1 cellular context compared by ENCODE assay signal in the genomic region with DNA sequence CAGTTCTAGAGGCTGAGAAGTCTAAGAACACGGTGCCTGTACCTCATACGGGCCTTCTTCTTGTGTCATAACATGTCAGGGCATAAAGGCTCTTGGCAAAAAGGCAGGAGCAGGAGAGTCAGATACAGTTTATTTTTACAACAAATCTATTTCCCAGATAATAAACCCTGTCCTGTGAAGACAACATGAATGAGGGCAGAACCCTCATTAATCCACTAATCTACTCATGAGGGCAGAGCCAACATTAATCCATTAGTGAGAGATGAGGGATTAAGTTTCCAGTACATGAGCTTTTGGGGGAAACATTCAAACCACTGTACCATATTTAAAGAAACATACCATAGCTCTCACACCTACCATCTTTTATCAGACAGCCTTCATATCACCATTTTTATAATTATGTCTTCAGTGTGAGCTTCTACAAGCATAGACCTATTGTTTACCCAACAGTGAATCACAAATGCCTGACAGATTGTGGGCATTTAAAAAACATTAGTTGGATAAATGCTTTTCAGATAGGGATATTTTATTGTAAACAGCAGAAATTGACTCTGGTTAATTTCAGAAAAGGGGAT.
TF ChIP-seq lines count a peak whose summit lies in the region.

No MANE protein-coding gene starts in this region.

TF ChIP-seq in SK-N-SH treated with all-trans-retinoic acid at 6 μM for 48 hours, 23 proteins besides CTCF, POLR2A, EP300 and RAD21 (continued from another document):
- TF ChIP-seq, protein P1, sequence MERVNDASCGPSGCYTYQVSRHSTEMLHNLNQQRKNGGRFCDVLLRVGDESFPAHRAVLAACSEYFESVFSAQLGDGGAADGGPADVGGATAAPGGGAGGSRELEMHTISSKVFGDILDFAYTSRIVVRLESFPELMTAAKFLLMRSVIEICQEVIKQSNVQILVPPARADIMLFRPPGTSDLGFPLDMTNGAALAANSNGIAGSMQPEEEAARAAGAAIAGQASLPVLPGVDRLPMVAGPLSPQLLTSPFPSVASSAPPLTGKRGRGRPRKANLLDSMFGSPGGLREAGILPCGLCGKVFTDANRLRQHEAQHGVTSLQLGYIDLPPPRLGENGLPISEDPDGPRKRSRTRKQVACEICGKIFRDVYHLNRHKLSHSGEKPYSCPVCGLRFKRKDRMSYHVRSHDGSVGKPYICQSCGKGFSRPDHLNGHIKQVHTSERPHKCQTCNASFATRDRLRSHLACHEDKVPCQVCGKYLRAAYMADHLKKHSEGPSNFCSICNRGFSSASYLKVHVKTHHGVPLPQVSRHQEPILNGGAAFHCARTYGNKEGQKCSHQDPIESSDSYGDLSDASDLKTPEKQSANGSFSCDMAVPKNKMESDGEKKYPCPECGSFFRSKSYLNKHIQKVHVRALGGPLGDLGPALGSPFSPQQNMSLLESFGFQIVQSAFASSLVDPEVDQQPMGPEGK (CRISPR knock-in tag; IDR thresholded peaks at IDR 0.05; ENCODE audit: borderline replicate concordance) = no peak
- TF ChIP-seq ZFP3 (CRISPR knock-in tag; IDR thresholded peaks at IDR 0.05) (no peak), GLIS3 (CRISPR knock-in tag; IDR thresholded peaks at IDR 0.05) (no peak), ESRRG (CRISPR knock-in tag; IDR thresholded peaks at IDR 0.05) (no peak), ZNF70 (CRISPR knock-in tag; IDR thresholded peaks at IDR 0.05) (no peak), PPARA (CRISPR knock-in tag; IDR thresholded peaks at IDR 0.05; ENCODE audit: borderline replicate concordance) (no peak), ZC3H10 (CRISPR knock-in tag; IDR thresholded peaks at IDR 0.05) (no peak), TOX (CRISPR knock-in tag; IDR thresholded peaks at IDR 0.05; ENCODE audit: borderline replicate concordance) (no peak), OSR1 (CRISPR knock-in tag; IDR thresholded peaks at IDR 0.05) (no peak)
- TF ChIP-seq, protein P2, sequence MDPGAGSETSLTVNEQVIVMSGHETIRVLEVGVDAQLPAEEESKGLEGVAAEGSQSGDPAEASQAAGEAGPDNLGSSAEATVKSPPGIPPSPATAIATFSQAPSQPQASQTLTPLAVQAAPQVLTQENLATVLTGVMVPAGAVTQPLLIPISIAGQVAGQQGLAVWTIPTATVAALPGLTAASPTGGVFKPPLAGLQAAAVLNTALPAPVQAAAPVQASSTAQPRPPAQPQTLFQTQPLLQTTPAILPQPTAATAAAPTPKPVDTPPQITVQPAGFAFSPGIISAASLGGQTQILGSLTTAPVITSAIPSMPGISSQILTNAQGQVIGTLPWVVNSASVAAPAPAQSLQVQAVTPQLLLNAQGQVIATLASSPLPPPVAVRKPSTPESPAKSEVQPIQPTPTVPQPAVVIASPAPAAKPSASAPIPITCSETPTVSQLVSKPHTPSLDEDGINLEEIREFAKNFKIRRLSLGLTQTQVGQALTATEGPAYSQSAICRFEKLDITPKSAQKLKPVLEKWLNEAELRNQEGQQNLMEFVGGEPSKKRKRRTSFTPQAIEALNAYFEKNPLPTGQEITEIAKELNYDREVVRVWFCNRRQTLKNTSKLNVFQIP (CRISPR knock-in tag; IDR thresholded peaks at IDR 0.05; ENCODE audit: borderline replicate concordance, low read depth) = no peak
